Comparison of ENCODE assay signal across 1 cellular context in genomic region chr3:15638891-15639262, GRCh38.
TF ChIP-seq lines count a peak whose summit lies in the region.

No MANE protein-coding gene starts in this region.

TF ChIP-seq in IMR-90, 13 proteins besides CTCF, POLR2A, EP300 and RAD21 (continued from another document):
- TF ChIP-seq RFX5 (IDR thresholded peaks at IDR 0.05; ENCODE audit: low read depth, low read length) = no peak
- no peak for TF ChIP-seq USF2 (IDR thresholded peaks at IDR 0.05; ENCODE audit: low read depth, low read length)
- TF ChIP-seq FOS (IDR thresholded peaks at IDR 0.05; ENCODE audit: low read depth, low read length) = no peak
- no peak for TF ChIP-seq MXI1 (IDR thresholded peaks at IDR 0.05; ENCODE audit: borderline replicate concordance, low read depth, low read length)
- TF ChIP-seq MAZ (IDR thresholded peaks at IDR 0.05; ENCODE audit: borderline replicate concordance, low read depth, low read length) = no peak
- TF ChIP-seq NFE2L2 (IDR thresholded peaks at IDR 0.05; ENCODE audit: low read depth, low read length) = no peak
- TF ChIP-seq CHD1 (IDR thresholded peaks at IDR 0.05; ENCODE audit: low read depth, low read length) = no peak
- TF ChIP-seq MAFK (IDR thresholded peaks at IDR 0.05; ENCODE audit: low read depth, low read length) = no peak
